8 cellular contexts compared by ENCODE assay signal in the genomic region with DNA sequence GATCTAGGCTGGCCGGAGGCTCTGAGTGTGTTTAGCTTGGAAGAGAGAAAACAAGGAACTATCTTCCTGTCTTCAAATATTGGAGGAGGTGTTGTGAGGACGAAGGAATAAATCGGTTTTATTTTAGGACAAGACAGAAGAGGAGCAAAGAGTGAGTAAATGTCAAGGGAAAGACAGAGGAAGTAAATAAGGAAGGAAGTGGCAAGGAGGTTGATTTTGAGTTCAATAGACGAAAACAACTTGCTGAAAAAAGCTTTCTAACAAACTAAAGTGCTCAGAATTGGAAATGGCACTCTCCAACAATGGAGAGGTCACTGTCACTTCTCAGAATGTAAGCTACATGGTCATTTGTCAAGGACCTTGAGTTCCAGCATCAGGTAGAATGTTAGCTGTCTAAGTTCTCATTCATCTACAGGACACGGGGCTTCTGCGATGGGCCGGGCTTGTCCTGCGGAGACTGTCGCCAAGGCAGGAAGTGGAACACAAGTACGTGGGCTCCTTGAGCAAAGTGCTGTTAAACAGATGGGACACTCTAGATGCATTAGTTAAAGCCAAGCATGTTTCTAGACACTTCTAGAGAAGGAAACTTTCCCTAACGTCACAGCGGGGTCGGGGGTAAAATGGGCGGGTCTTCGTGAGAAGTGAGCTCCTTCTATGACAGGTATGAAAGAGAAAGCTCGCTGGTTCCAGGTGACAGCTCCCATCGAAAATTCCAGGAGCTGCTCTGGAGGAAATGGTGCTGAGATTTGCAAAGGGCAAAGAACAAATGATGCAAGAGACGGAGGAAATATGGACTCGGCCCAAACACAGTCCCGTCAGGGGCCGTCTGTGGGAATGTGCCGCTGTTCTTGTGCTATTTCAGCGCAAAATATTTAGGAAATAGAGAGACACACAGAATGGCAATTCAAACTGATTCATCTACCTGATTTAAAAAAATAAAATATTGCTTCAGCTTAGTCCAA.
DNase-seq lines count a peak whose midpoint lies in the region; ATAC-seq lines count a peak whose summit lies in the region.

No MANE protein-coding gene starts in this region.

- peaks cover 2% of the 10 kb centered on the region for H3K36me3 Mint-ChIP-seq in IgD-negative memory B cell
- peaks cover 4% of the 10 kb centered on the region for H3K36me3 Mint-ChIP-seq in activated CD4-positive, alpha-beta memory T cell treated with anti-CD3 and anti-CD28 coated beads, Interleukin-2, amount 10 ng/mL, durations not matched to agents 7 days and 5 days (ENCODE audit: low read depth)

- H3K27ac Mint-ChIP-seq in IgD-negative memory B cell: peak overlapping the region in 1 of 3 donors; percentile 2
- peak overlapping the region; percentile 91 for H3K27ac Mint-ChIP-seq in activated CD4-positive, alpha-beta memory T cell treated with anti-CD3 and anti-CD28 coated beads, Interleukin-2, amount 10 ng/mL, durations not matched to agents 7 days and 5 days

- POLR2A ChIA-PET in activated CD4-positive, alpha-beta memory T cell treated with anti-CD3 and anti-CD28 coated beads, Interleukin-2, amount 10 ng/mL, durations not matched to agents 7 days and 5 days (lab: Charles Lee): interaction anchor here (0.7 to 3.1 kb wide), 14 partner anchors 13 to 511 kb away, joined by 3 to 80 read pairs (median 4); partner anchors contain the start of genes HMGB1 and UBL3

- peaks cover 0 to 2% (median 0%) of the 10 kb centered on the region in 3 donors for H3K9me3 Mint-ChIP-seq in IgD-negative memory B cell
- H3K9me3 Mint-ChIP-seq in activated CD4-positive, alpha-beta memory T cell treated with anti-CD3 and anti-CD28 coated beads, Interleukin-2, amount 10 ng/mL, durations not matched to agents 7 days and 5 days: no peaks in the 10 kb centered on the region

- ATAC-seq in HG03097 (IDR thresholded peaks at IDR 0.05; ENCODE audit: low FRiP score, unreplicated experiment): no peak

- DNase-seq in activated CD4-positive, alpha-beta memory T cell treated with anti-CD3 and anti-CD28 coated beads, Interleukin-2, amount 10 ng/mL, durations not matched to agents 7 days and 5 days: peak; percentile 69
- peak; percentile 55 for DNase-seq in central memory CD4-positive, alpha-beta T cell
- DNase-seq in stimulated activated CD4-positive, alpha-beta T cell treated with anti-CD3 and anti-CD28 coated beads, Interleukin-4, amount 100 ng/mL, for 1 hour: peak; percentile 34
- DNase-seq in RPMI8226 (no peak), hippocampal formation (lab: John Stamatoyannopoulos, UW) (no peak), NCI-H774 (lab: John Stamatoyannopoulos, UW) (no peak)

- peak overlapping the region in 3 of 4 donors; percentile 66 to 88 (median 71) for H3K4me3 Mint-ChIP-seq in IgD-negative memory B cell
- peak overlapping the region; percentile 61 for H3K4me3 Mint-ChIP-seq in activated CD4-positive, alpha-beta memory T cell treated with anti-CD3 and anti-CD28 coated beads, Interleukin-2, amount 10 ng/mL, durations not matched to agents 7 days and 5 days

- H3K27me3 Mint-ChIP-seq in IgD-negative memory B cell: peaks cover 10% of the 10 kb centered on the region
- H3K27me3 Mint-ChIP-seq in activated CD4-positive, alpha-beta memory T cell treated with anti-CD3 and anti-CD28 coated beads, Interleukin-2, amount 10 ng/mL, durations not matched to agents 7 days and 5 days: peaks cover 5% of the 10 kb centered on the region

- CTCF ChIA-PET in activated CD4-positive, alpha-beta memory T cell treated with anti-CD3 and anti-CD28 coated beads, Interleukin-2, amount 10 ng/mL, durations not matched to agents 7 days and 5 days (lab: Charles Lee): interaction anchor here (0.6 to 2.7 kb wide), 12 partner anchors 10 to 780 kb away, joined by 3 to 43 read pairs (median 4); partner anchors contain the start of gene UBL3

- peaks cover 9 to 13% (median 9%) of the 10 kb centered on the region in 3 donors for H3K4me1 Mint-ChIP-seq in IgD-negative memory B cell
- peaks cover 41% of the 10 kb centered on the region for H3K4me1 Mint-ChIP-seq in activated CD4-positive, alpha-beta memory T cell treated with anti-CD3 and anti-CD28 coated beads, Interleukin-2, amount 10 ng/mL, durations not matched to agents 7 days and 5 days

Comparison
In these comparisons a context has a peak if more than half of its experiments do, and no peak if none do; other contexts are left out.
1. DNase-seq: peak in activated CD4-positive, alpha-beta memory T cell treated with anti-CD3 and anti-CD28 coated beads, Interleukin-2, amount 10 ng/mL, durations not matched to agents 7 days and 5 days (single experiment), central memory CD4-positive, alpha-beta T cell (single experiment) and stimulated activated CD4-positive, alpha-beta T cell treated with anti-CD3 and anti-CD28 coated beads, Interleukin-4, amount 100 ng/mL, for 1 hour (single experiment); none in RPMI8226 (single experiment), hippocampal formation (0 of 2) and NCI-H774 (single experiment).